Comparison of ENCODE assay signal across 8 cellular contexts in genomic region chr2:25340340-25340886, GRCh38. TPM values are rescaled to one million over a fixed set of nuclear protein-coding genes. Genes with fewer than 3 reads are reported as not detected.
DNase-seq lines count a peak whose midpoint lies in the region; ATAC-seq and TF ChIP-seq lines count a peak whose summit lies in the region.

No MANE protein-coding gene starts in this region.

- H3K4me3 Mint-ChIP-seq in activated CD8-positive, alpha-beta T cell treated with anti-CD3 and anti-CD28 coated beads, Interleukin-2, amount 10 ng/mL, durations not matched to agents 7 days and 5 days, result peak overlapping the region; percentile 60

- H3K27me3 Mint-ChIP-seq in activated CD8-positive, alpha-beta T cell treated with anti-CD3 and anti-CD28 coated beads, Interleukin-2, amount 10 ng/mL, durations not matched to agents 7 days and 5 days (ENCODE audit: low read depth), result no peaks in the 10 kb centered on the region

- POLR2A ChIA-PET in activated CD8-positive, alpha-beta T cell treated with anti-CD3 and anti-CD28 coated beads, Interleukin-2, amount 10 ng/mL, durations not matched to agents 7 days and 5 days (lab: Charles Lee), result interaction anchor here (1.4 to 2.0 kb wide), 2 partner anchors 13 to 26 kb away, joined by 7 read pairs; no protein-coding TSS in a partner anchor

- H3K4me3 ChIP-seq in HFF-Myc (replicated peaks; ENCODE audit: low read depth, low read length) (peak overlapping the region; percentile 49), fibroblast of the aortic adventitia (ENCODE audit: low read depth, low read length) (peak overlapping the region; percentile 73)

- peak overlapping the region; percentile 43 for H3K27ac Mint-ChIP-seq in activated CD8-positive, alpha-beta T cell treated with anti-CD3 and anti-CD28 coated beads, Interleukin-2, amount 10 ng/mL, durations not matched to agents 7 days and 5 days

- ATAC-seq in activated CD8-positive, alpha-beta T cell treated with anti-CD3 and anti-CD28 coated beads, Interleukin-2, amount 10 ng/mL, durations not matched to agents 7 days and 5 days, result no peak
- no peak for ATAC-seq in HG03457 (IDR thresholded peaks at IDR 0.05; ENCODE audit: unreplicated experiment)

- CTCF ChIA-PET in activated CD8-positive, alpha-beta T cell treated with anti-CD3 and anti-CD28 coated beads, Interleukin-2, amount 10 ng/mL, durations not matched to agents 7 days and 5 days (lab: Charles Lee), result interaction anchor here (0.6 to 1.6 kb wide), 2 partner anchors 21 to 25 kb away, joined by 3 to 9 read pairs; no protein-coding TSS in a partner anchor

- no peaks in the 10 kb centered on the region for H3K9me3 Mint-ChIP-seq in activated CD8-positive, alpha-beta T cell treated with anti-CD3 and anti-CD28 coated beads, Interleukin-2, amount 10 ng/mL, durations not matched to agents 7 days and 5 days (ENCODE audit: insufficient read depth)

- intact Hi-C loops in posterior vena cava (cut with DNase I), result no loop called here

- DNase-seq in AG20443 (ENCODE audit: low spot score) (peak; percentile 48), HFF-Myc (ENCODE audit: extremely low read depth, low read depth) (no peak), fibroblast of the aortic adventitia (ENCODE audit: low read depth) (no peak), posterior vena cava (ENCODE audit: low spot score) (peak; percentile 83), DMS153 (lab: John Stamatoyannopoulos, UW) (no peak), NCI-H226 (no peak)
- DNase-seq in activated CD8-positive, alpha-beta T cell treated with anti-CD3 and anti-CD28 coated beads, Interleukin-2, amount 10 ng/mL, durations not matched to agents 7 days and 5 days, result no peak

- no peak for TF ChIP-seq CTCF in HFF-Myc (IDR thresholded peaks at IDR 0.05; ENCODE audit: low read depth, low read length, missing control alignments)
- TF ChIP-seq CTCF in fibroblast of the aortic adventitia (IDR thresholded peaks at IDR 0.05; ENCODE audit: insufficient read depth, low read length), result no peak

- peaks cover 45% of the 10 kb centered on the region for H3K4me1 Mint-ChIP-seq in activated CD8-positive, alpha-beta T cell treated with anti-CD3 and anti-CD28 coated beads, Interleukin-2, amount 10 ng/mL, durations not matched to agents 7 days and 5 days (ENCODE audit: low read depth)

- peaks cover 12% of the 10 kb centered on the region for H3K36me3 Mint-ChIP-seq in activated CD8-positive, alpha-beta T cell treated with anti-CD3 and anti-CD28 coated beads, Interleukin-2, amount 10 ng/mL, durations not matched to agents 7 days and 5 days (ENCODE audit: low read depth)

RNA-seq across cellular contexts. Expression of gene DNMT3A, which starts 1.3 kb away (rescaled TPM):
- total RNA-seq in activated CD8-positive, alpha-beta T cell treated with anti-CD3 and anti-CD28 coated beads, Interleukin-2, amount 10 ng/mL, durations not matched to agents 7 days and 5 days, result 10 to 100 TPM; 76.4 to 79.8 TPM
- 10.8 and 11.9 TPM in 2 replicates for total RNA-seq in fibroblast of the aortic adventitia (ENCODE audit: low replicate concordance)
- total RNA-seq in posterior vena cava, result 10 to 100 TPM; 25.9 to 26.3 TPM

Comparison
In these comparisons a context has a peak if more than half of its experiments do, and no peak if none do; other contexts are left out.
1. DNase-seq: peak in AG20443 (single experiment) and posterior vena cava (single experiment); none in HFF-Myc (single experiment), activated CD8-positive, alpha-beta T cell treated with anti-CD3 and anti-CD28 coated beads, Interleukin-2, amount 10 ng/mL, durations not matched to agents 7 days and 5 days (single experiment), fibroblast of the aortic adventitia (single experiment), DMS153 (single experiment) and NCI-H226 (single experiment).